9 cellular contexts compared by ENCODE assay signal in the genomic region with DNA sequence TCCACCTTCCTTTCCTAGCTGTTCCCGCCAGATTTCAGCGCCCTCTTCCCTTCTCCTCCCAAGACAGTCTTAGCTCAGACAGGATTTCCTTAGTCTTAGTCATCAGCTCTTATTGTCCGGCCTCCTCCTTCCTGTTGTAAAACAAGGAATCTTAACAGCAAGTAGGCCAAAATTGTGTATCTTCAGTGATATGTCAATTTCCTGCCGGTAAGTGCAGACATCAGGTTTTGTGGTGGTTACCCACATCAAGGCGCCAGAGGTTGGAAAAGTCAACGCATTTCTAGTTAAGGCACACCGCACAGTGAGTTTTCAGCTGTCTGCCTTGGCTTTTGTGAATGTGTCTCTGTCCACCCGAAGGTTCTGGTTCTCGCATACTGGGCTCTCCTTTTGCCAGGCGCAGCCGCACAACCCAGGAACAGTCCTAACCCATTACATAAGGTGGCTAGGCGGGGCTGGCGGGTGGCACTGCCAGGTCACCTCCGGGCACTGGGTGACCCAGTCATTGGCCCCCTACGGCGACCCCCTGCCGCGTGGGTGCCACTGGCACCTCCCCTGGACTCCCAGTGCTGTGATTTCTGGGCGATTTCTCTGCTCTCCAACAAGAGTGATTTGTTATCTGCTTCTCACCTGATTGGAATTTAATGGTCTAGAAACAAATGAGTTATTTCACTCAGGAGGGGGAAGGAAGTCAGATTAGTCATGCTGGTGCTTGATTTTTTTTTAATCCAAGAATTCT. TPM values are rescaled to one million over a fixed set of nuclear protein-coding genes. Genes with fewer than 3 reads are reported as not detected.
DNase-seq lines count a peak whose midpoint lies in the region; ATAC-seq and TF ChIP-seq lines count a peak whose summit lies in the region.
"Had no signal": no experiment of that assay in that cellular context is flagged by ENCODE, and none has a peak within 500 bp of the region (broad histone marks: within the 10 kb centered on the region; RNA-seq: fewer than 3 reads in every experiment).

No MANE protein-coding gene starts in this region.

- no peak overlapping the region for H3K4me2 ChIP-seq in H9 (ENCODE audit: insufficient read depth, insufficient read length, low read length)

- H3K23ac ChIP-seq in H9 (ENCODE audit: insufficient read length, low read depth, low read length) = no peak overlapping the region

- no peaks in the 10 kb centered on the region for H4K20me1 ChIP-seq in H9 (ENCODE audit: control insufficient read depth, insufficient read depth, insufficient read length)

- H3K9me3 Mint-ChIP-seq in H9 = peaks cover 0 to 4% of the 10 kb centered on the region in 2 experiments; a peak in 2 of 5 replicates

- H2BK120ac ChIP-seq in H9 (ENCODE audit: low read depth, low read length, poor library complexity, severe bottlenecking) = no peak overlapping the region

- H2AK5ac ChIP-seq in H9 (ENCODE audit: insufficient read length, low read length) = no peak overlapping the region

- H3K79me1 ChIP-seq in H9 (ENCODE audit: insufficient read depth, low read depth, low read length, poor library complexity, severe bottlenecking) = no peaks in the 10 kb centered on the region

- no peak overlapping the region for H4K5ac ChIP-seq in H9 (ENCODE audit: insufficient read length, low read depth, low read length)

- H3K14ac ChIP-seq in H9 (ENCODE audit: insufficient read depth, low read length) = no peak overlapping the region

- no peak overlapping the region for H2AFZ ChIP-seq in H9 (ENCODE audit: low read length)

- no peak overlapping the region for H3T11ph ChIP-seq in H9 (ENCODE audit: low read length)

- H2BK15ac ChIP-seq in H9 (ENCODE audit: low read depth, low read length) = no peak overlapping the region

- no peak overlapping the region for H3K4me3 Mint-ChIP-seq in H9

- peaks cover 13 to 20% (median 18%) of the 10 kb centered on the region in 3 experiments for H3K36me3 Mint-ChIP-seq in H9 (ENCODE audit: insufficient read depth in 1 of 3, low read depth in 3 of 3)

- H3K27ac Mint-ChIP-seq in H9 = peak overlapping the region in 1 of 3 experiments; percentile 25; a peak in 2 of 7 replicates

- H2BK20ac ChIP-seq in H9 (ENCODE audit: low read depth, low read length, poor library complexity, severe bottlenecking) = no peak overlapping the region

- H2BK12ac ChIP-seq in H9 (ENCODE audit: insufficient read length, low read depth, low read length) = no peak overlapping the region

- no peaks in the 10 kb centered on the region for H3K27me3 ChIP-seq in H9 (ENCODE audit: insufficient read depth, low read length)

- no peaks in the 10 kb centered on the region for H3K27me3 Mint-ChIP-seq in H9 (ENCODE audit: low read depth)

- no CpG with 5 or more reads among the region's 19 CpGs for WGBS in H9 (ENCODE audit: extremely low coverage, insufficient read length, low lambda C conversion rate)

- no peaks in the 10 kb centered on the region for H3K23me2 ChIP-seq in H9 (ENCODE audit: insufficient read length, low read depth, low read length, poor library complexity, severe bottlenecking)

- H3K9ac ChIP-seq in H9 (ENCODE audit: extremely low read depth, insufficient read length, low read length) = no peak overlapping the region

- no peak overlapping the region for H3K27ac ChIP-seq in H9 (ENCODE audit: insufficient read length, low read depth, low read length)

- no peak overlapping the region for H3K4ac ChIP-seq in H9 (ENCODE audit: low read depth, low read length)

- no peak overlapping the region for H3K56ac ChIP-seq in H9 (ENCODE audit: insufficient read length, low read depth, low read length)

- no peak for TF ChIP-seq CTCF in H9 (conservative IDR thresholded peaks at IDR 0.05)

- H2BK5ac ChIP-seq in H9 (ENCODE audit: insufficient read length, low read length) = no peak overlapping the region

- no peak overlapping the region for H4K91ac ChIP-seq in H9 (ENCODE audit: insufficient read length, low read depth, low read length)

- no peak overlapping the region for H3K18ac ChIP-seq in H9 (ENCODE audit: insufficient read length, low read depth, low read length)

- peaks cover 3% of the 10 kb centered on the region; the same call in 1 of the 2 replicates for H3K4me1 ChIP-seq in H9 (ENCODE audit: insufficient read depth, low read length)

- peaks cover 4% of the 10 kb centered on the region; the same call in 1 of the 2 replicates for H3K79me2 ChIP-seq in H9 (ENCODE audit: insufficient read depth, low read length)

- H3K9me3 ChIP-seq in H9 (ENCODE audit: control insufficient read depth, low read depth, low read length) = no peaks in the 10 kb centered on the region

- ATAC-seq in GM21423 (IDR thresholded peaks at IDR 0.05; ENCODE audit: unreplicated experiment) (no peak), HG03565 (IDR thresholded peaks at IDR 0.05; ENCODE audit: unreplicated experiment) (no peak)

- H3K4me1 Mint-ChIP-seq in H9 = peaks cover 23 to 27% of the 10 kb centered on the region in 2 experiments

- DNase-seq in H9 (peak; percentile 25), SW 1271 (lab: John Stamatoyannopoulos, UW) (peak; percentile 39 to 74), glomerular endothelial cell (ENCODE audit: extremely low read depth, low read depth, low spot score) (peak; percentile 61), CD1c-positive myeloid dendritic cell (ENCODE audit: extremely low spot score) (no peak), HuH-7.5 (ENCODE audit: low spot score) (no peak)
- DNase-seq in stimulated activated CD4-positive, alpha-beta T cell treated with anti-CD3 and anti-CD28 coated beads, Interleukin-15, amount 100 ng/mL, for 48 hours (ENCODE audit: low read depth in 2 of 2) = peak; percentile 19 to 31

- H4K8ac ChIP-seq in H9 (replicated peaks; ENCODE audit: insufficient read length, low read depth, low read length) = no peak overlapping the region

RNA-seq across cellular contexts. Expression of a gene that starts 12.9 kb away (rescaled TPM):
- total RNA-seq in H9 (2021) (68.8 and 76.5 TPM in 2 replicates), glomerular endothelial cell (1,851 and 3,750 TPM in 2 replicates)
- total RNA-seq: activated CD8-positive, alpha-beta memory T cell treated with anti-CD3 and anti-CD28 coated beads for 36 hours had no signal

RNA-seq across cellular contexts. Expression of a gene that starts 13.0 kb away (rescaled TPM):
- 73.1 and 74.6 TPM in 2 replicates for total RNA-seq in H9 (2021)
- total RNA-seq in glomerular endothelial cell = 2,241 and 4,558 TPM in 2 replicates
- total RNA-seq: activated CD8-positive, alpha-beta memory T cell treated with anti-CD3 and anti-CD28 coated beads for 36 hours had no signal

Comparison
In these comparisons a context has a peak if more than half of its experiments do, and no peak if none do; other contexts are left out.
1. DNase-seq: peak in H9 (single experiment), SW 1271 (2 of 2), glomerular endothelial cell (single experiment) and stimulated activated CD4-positive, alpha-beta T cell treated with anti-CD3 and anti-CD28 coated beads, Interleukin-15, amount 100 ng/mL, for 48 hours (2 of 2); none in CD1c-positive myeloid dendritic cell (single experiment) and HuH-7.5 (single experiment).
2. RNA of a gene that starts 12.9 kb away (total RNA-seq): 1,851 to 3,750 TPM in glomerular endothelial cell; 68.8 to 76.5 TPM in H9; every median in the first group is over 10 times any median in the second.
3. RNA of a gene that starts 13.0 kb away (total RNA-seq): 2,241 to 4,558 TPM in glomerular endothelial cell; 73.1 to 74.6 TPM in H9; every median in the first group is over 10 times any median in the second.